Comparison of ENCODE assay signal across 8 cellular contexts in the genomic region with DNA sequence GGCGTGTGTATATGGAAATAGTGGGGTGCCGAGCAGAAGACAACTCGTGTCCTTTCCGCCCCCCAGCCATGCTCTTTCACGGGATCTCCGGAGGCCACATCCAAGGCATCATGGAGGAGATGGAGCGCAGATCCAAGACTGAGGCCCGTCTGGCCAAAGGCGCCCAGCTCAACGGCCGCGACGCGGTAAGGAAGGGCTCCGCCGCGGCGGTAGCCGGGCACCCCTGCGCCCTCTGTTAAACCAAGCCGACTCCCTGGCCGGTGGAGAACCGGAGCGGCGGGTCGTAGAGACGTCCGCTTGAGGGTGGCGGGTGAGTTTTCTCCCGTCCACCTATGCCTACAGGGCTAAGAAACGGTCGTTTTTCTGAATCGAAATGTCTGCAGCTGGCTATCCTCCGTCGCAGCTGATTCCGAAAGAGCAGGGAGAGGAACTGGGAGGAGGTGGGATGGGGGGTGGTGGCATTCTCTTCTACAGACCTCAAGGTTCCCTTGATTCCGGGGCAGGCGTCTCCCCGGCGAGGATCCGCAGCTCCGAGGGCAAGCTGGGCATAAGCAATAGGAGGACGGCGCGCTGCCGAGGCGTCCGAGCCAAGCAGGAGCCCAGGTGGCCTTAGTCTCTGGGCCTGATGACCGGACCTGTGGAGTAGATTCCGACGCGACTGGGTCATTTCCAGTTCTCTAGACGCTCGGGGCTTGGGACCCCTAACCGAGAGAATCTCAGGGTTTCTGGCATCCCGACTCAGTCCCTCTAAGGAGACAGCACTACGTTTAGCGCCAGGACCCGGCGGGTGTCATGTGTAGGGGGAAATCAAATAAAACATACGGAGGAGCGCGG. TPM values are rescaled to one million over a fixed set of nuclear protein-coding genes. Genes with fewer than 3 reads are reported as not detected.
DNase-seq lines count a peak whose midpoint lies in the region; ATAC-seq and TF ChIP-seq lines count a peak whose summit lies in the region.

No MANE protein-coding gene starts in this region.

- TF ChIP-seq CTCF in AG09309 (IDR thresholded peaks at IDR 0.05; ENCODE audit: control insufficient read depth, insufficient read depth, low read depth, low read length, missing control alignments) (no peak), ascending aorta (IDR thresholded peaks at IDR 0.05) (no peak), right lobe of liver (IDR thresholded peaks at IDR 0.05) (no peak), upper lobe of right lung (IDR thresholded peaks at IDR 0.05) (no peak)

- TF ChIP-seq POLR2A in right lobe of liver (IDR thresholded peaks at IDR 0.05) = no peak

- peaks cover 38% of the 10 kb centered on the region for H3K27me3 ChIP-seq in ascending aorta
- H3K27me3 ChIP-seq in right lobe of liver = peaks cover 25 to 53% of the 10 kb centered on the region in 2 donors
- H3K27me3 ChIP-seq in upper lobe of right lung = peaks cover 100% of the 10 kb centered on the region

- ATAC-seq in right lobe of liver (peak; percentile 46 to 56 (median 49)), upper lobe of right lung (peak; percentile 24), HG03460 (IDR thresholded peaks at IDR 0.05; ENCODE audit: unreplicated experiment) (no peak), HG02642 (IDR thresholded peaks at IDR 0.05; ENCODE audit: poor library complexity, unreplicated experiment) (no peak)

- H3K27ac ChIP-seq in ascending aorta (no peak overlapping the region), right lobe of liver (no peak overlapping the region), upper lobe of right lung (peak overlapping the region; percentile 6)

- peaks cover 4 to 13% of the 10 kb centered on the region in 2 donors for H3K4me1 ChIP-seq in ascending aorta
- H3K4me1 ChIP-seq in right lobe of liver = peaks cover 0 to 45% (median 6%) of the 10 kb centered on the region in 4 donors
- peaks cover 47% of the 10 kb centered on the region for H3K4me1 ChIP-seq in upper lobe of right lung

- H3K9me3 ChIP-seq in ascending aorta = no peaks in the 10 kb centered on the region
- no peaks in the 10 kb centered on the region for H3K9me3 ChIP-seq in right lobe of liver
- H3K9me3 ChIP-seq in upper lobe of right lung = no peaks in the 10 kb centered on the region

- intact Hi-C loops in ascending aorta (cut with DNase I) = no loop called here
- intact Hi-C loops in right lobe of liver (cut with DNase I) = no loop called here
- intact Hi-C loops in upper lobe of right lung (cut with DNase I) = no loop called here

- H3K36me3 ChIP-seq in ascending aorta = no peaks in the 10 kb centered on the region
- no peaks in the 10 kb centered on the region for H3K36me3 ChIP-seq in right lobe of liver
- H3K36me3 ChIP-seq in upper lobe of right lung = no peaks in the 10 kb centered on the region

- DNase-seq in AG09309 (ENCODE audit: low read depth) (no peak), HS-27A (ENCODE audit: low read depth) (peak; percentile 26), ascending aorta (ENCODE audit: low spot score in 2 of 2) (no peak), right lobe of liver (no peak), upper lobe of right lung (no peak), HUDEP-2 (lab: John Stamatoyannopoulos, UW; ENCODE audit: unreplicated experiment in 76 of 76) (no peak)

- WGBS in right lobe of liver (ENCODE audit: insufficient coverage, low coverage, low lambda C conversion rate, missing lambda C conversion rate) = 4% methylated on average over 20 of the region's 63 CpGs

- H3K4me3 ChIP-seq in AG09309 (ENCODE audit: control insufficient read depth, low read depth, low read length) = peak overlapping the region; percentile 92
- peak overlapping the region; percentile 20 to 49 for H3K4me3 ChIP-seq in ascending aorta
- peak overlapping the region; percentile 16 to 36 (median 24) for H3K4me3 ChIP-seq in right lobe of liver
- H3K4me3 ChIP-seq in upper lobe of right lung = peak overlapping the region; percentile 42

RNA-seq across cellular contexts. Expression of gene LHX9, which starts 0.9 kb away (rescaled TPM):
- not detected for total RNA-seq in ascending aorta
- total RNA-seq in right lobe of liver = 1 to 10 TPM in 2 of 6 experiments, under 1 TPM in 3, not detected in 1; 0.12 to 1.9 (median 0.81) TPM
- 4.7 TPM for total RNA-seq in upper lobe of right lung

RNA-seq across cellular contexts. Expression of gene C1orf53, which starts 15.6 kb away (rescaled TPM):
- total RNA-seq in ascending aorta (not detected), right lobe of liver (1 to 10 TPM; 4.0 to 8.9 (median 6.2) TPM), upper lobe of right lung (4.0 TPM)

Comparison
In these comparisons a context has a peak if more than half of its experiments do, and no peak if none do; other contexts are left out.
1. H3K4me3 ChIP-seq: peak in every context shown above with its lines; median percentile 92 in AG09309; 42 in upper lobe of right lung; 34 in ascending aorta; 24 in right lobe of liver.
2. ATAC-seq: peak in right lobe of liver (4 of 4) and upper lobe of right lung (single experiment); none in HG03460 (single experiment) and HG02642 (single experiment).